In the genomic region with DNA sequence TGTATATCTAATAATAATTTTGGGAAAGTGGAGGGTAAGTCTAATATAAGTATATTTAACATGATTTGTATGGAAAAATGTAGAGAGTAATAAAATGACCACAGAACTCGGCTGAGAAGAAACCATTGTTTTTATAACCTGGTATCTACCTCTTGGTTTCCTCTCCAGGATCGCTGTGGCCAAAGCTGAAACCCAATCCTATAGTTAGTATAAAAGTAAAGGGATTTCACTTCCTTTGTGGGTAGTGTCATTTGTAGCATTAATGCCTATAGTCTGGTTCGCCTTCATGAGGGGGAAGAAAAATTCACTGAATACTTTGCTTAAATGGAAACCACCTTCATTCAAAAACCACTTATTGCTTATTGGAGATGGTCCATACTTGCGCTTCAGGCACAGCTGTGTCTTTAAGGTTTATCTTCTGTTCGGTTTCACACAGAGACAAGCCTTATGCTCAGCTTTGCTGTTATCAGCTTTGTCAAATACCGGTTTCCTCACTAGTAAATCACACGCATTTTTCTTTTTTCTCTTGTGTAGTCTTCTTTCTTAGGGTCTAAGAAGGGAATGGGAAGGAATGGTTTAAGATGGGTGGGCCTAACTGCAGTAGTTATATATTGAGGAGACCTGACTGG, we compare ENCODE assay signal across 28 cellular contexts. TPM values are rescaled to one million over a fixed set of nuclear protein-coding genes. Genes with fewer than 3 reads are reported as not detected.
DNase-seq lines count a peak whose midpoint lies in the region; ATAC-seq and TF ChIP-seq lines count a peak whose summit lies in the region.
"Had no signal": no experiment of that assay in that cellular context is flagged by ENCODE, and none has a peak within 500 bp of the region (broad histone marks: within the 10 kb centered on the region; RNA-seq: fewer than 3 reads in every experiment).

No MANE protein-coding gene starts in this region.

- H3K79me2 ChIP-seq in GM23338 (replicated peaks; ENCODE audit: insufficient read depth), result peaks cover 9% of the 10 kb centered on the region; the same call in 1 of the 2 replicates

- H3K27ac Mint-ChIP-seq in activated CD4-positive, alpha-beta T cell treated with anti-CD3 and anti-CD28 coated beads, Interleukin-2, amount 10 ng/mL, durations not matched to agents 24 days and 14 days, result no peak overlapping the region
- H3K27ac Mint-ChIP-seq in T-helper 17 cell (peak overlapping the region; percentile 39), GM23338 (no peak overlapping the region)
- H3K27ac Mint-ChIP-seq: activated CD4-positive, alpha-beta T cell treated with anti-CD3 and anti-CD28 coated beads for 36 hours; progenitor cell of endocrine pancreas; stimulated activated memory B cell treated with anti-CD40 and anti-IgM and Interleukin-4, amounts not matched to agents 10 μg/mL and 1 μg/mL and 100 μg/mL, for 72 hours; T-helper 2 cell treated with Interferon-gamma antibody and Interleukin-4, amounts not matched to agents 5 μg/mL and 100 μg/mL, for 36 hours had no signal

- intact Hi-C loops in activated CD4-positive, alpha-beta T cell treated with anti-CD3 and anti-CD28 coated beads, Interleukin-2, amount 10 ng/mL, durations not matched to agents 24 days and 14 days (cut with micrococcal nuclease), result no loop called here
- intact Hi-C loops in lower lobe of right lung (cut with DNase I), result no loop called here

- no peak for ATAC-seq in T-helper 17 cell
- ATAC-seq in lower lobe of right lung, result no peak
- no peak for ATAC-seq in GM23338
- no peak for ATAC-seq in HG02840 (IDR thresholded peaks at IDR 0.05; ENCODE audit: low FRiP score, unreplicated experiment)
- ATAC-seq: activated CD4-positive, alpha-beta T cell treated with anti-CD3 and anti-CD28 coated beads for 36 hours; activated T-cell treated with anti-CD3 and anti-CD28 coated beads, Interleukin-2, amount 50 U/mL, for 4 hours; heart right ventricle; SK-N-SH treated with all-trans-retinoic acid at 6 μM for 48 hours; stimulated activated memory B cell treated with anti-CD40 and anti-IgM and Interleukin-4, amounts not matched to agents 10 μg/mL and 1 μg/mL and 100 μg/mL, for 72 hours had no signal

- H3F3A ChIP-seq in GM23338 (replicated peaks; ENCODE audit: low read depth), result no peaks in the 10 kb centered on the region

- H3K27me3 Mint-ChIP-seq in activated CD4-positive, alpha-beta T cell treated with anti-CD3 and anti-CD28 coated beads, Interleukin-2, amount 10 ng/mL, durations not matched to agents 24 days and 14 days, result no peaks in the 10 kb centered on the region
- H3K27me3 Mint-ChIP-seq in T-helper 17 cell, result no peaks in the 10 kb centered on the region
- no peaks in the 10 kb centered on the region for H3K27me3 Mint-ChIP-seq in GM23338 (ENCODE audit: insufficient read depth, low read depth, poor library complexity)
- H3K27me3 Mint-ChIP-seq: activated CD4-positive, alpha-beta T cell treated with anti-CD3 and anti-CD28 coated beads for 36 hours; progenitor cell of endocrine pancreas; stimulated activated memory B cell treated with anti-CD40 and anti-IgM and Interleukin-4, amounts not matched to agents 10 μg/mL and 1 μg/mL and 100 μg/mL, for 72 hours had no signal

- H3K36me3 ChIP-seq in lower lobe of right lung (peaks cover 45% of the 10 kb centered on the region), GM23338 (ENCODE audit: insufficient read depth) (0 out of 2 replicates have a peak, but pooled peaks cover 3% of the 10 kb centered on the region)
- H3K36me3 ChIP-seq: colonic mucosa had no signal

- no peak overlapping the region for H2AFZ ChIP-seq in GM23338

- peaks cover 13% of the 10 kb centered on the region for H4K20me1 ChIP-seq in GM23338 (replicated peaks; ENCODE audit: insufficient read depth)

- H3K27me3 ChIP-seq in lower lobe of right lung (ENCODE audit: low read depth) (no peaks in the 10 kb centered on the region), GM23338 (ENCODE audit: insufficient read depth) (no peaks in the 10 kb centered on the region)
- H3K27me3 ChIP-seq: colonic mucosa, heart right ventricle, sigmoid colon had no signal

- H3K27ac ChIP-seq in lower lobe of right lung (no peak overlapping the region), GM23338 (ENCODE audit: low read depth) (no peak overlapping the region)
- H3K27ac ChIP-seq: 22Rv1 had no signal

- no peaks in the 10 kb centered on the region for H3K9me3 ChIP-seq in T-helper 17 cell (ENCODE audit: control insufficient read depth, low read length, poor library complexity, severe bottlenecking)
- H3K9me3 ChIP-seq in lower lobe of right lung, result no peaks in the 10 kb centered on the region
- H3K9me3 ChIP-seq: colonic mucosa, heart right ventricle, sigmoid colon had no signal

- TF ChIP-seq CTCF in lower lobe of right lung (IDR thresholded peaks at IDR 0.05) (no peak), GM23338 (conservative IDR thresholded peaks at IDR 0.05; ENCODE audit: low read depth in 2 of 2) (no peak)

- peaks cover 72% of the 10 kb centered on the region for H3K4me1 ChIP-seq in lower lobe of right lung
- no peaks in the 10 kb centered on the region for H3K4me1 ChIP-seq in GM23338 (ENCODE audit: insufficient read depth)

- H3K9me2 ChIP-seq in GM23338 (ENCODE audit: insufficient read depth), result no peaks in the 10 kb centered on the region

- H3K36me3 Mint-ChIP-seq in activated CD4-positive, alpha-beta T cell treated with anti-CD3 and anti-CD28 coated beads, Interleukin-2, amount 10 ng/mL, durations not matched to agents 24 days and 14 days (ENCODE audit: low read depth), result peaks cover 39% of the 10 kb centered on the region
- peaks cover 13% of the 10 kb centered on the region for H3K36me3 Mint-ChIP-seq in T-helper 17 cell (ENCODE audit: low read depth)
- H3K36me3 Mint-ChIP-seq in GM23338 (ENCODE audit: low read depth), result peaks cover 2% of the 10 kb centered on the region; the same call in 1 of the 3 replicates

- DNase-seq in activated CD4-positive, alpha-beta T cell treated with anti-CD3 and anti-CD28 coated beads, Interleukin-2, amount 10 ng/mL, durations not matched to agents 24 days and 14 days, result peak; percentile 42
- DNase-seq in activated CD4-positive, alpha-beta T cell treated with anti-CD3 and anti-CD28 coated beads, Interleukin-2, amount 50 U/mL, for 4 hours, result no peak
- peak; percentile 24 for DNase-seq in Daoy (ENCODE audit: low read depth)
- DNase-seq in T-helper 17 cell, result no peak
- DNase-seq in lower lobe of right lung, result no peak
- no peak for DNase-seq in AML-193 (lab: John Stamatoyannopoulos, UW)
- no peak for DNase-seq in GM23338 (ENCODE audit: low spot score)
- DNase-seq: activated CD4-positive, alpha-beta T cell treated with anti-CD3 and anti-CD28 coated beads for 36 hours; activated T-cell treated with anti-CD3 and anti-CD28 coated beads, Interleukin-2, amount 50 U/mL, for 4 hours; amniotic stem cell; CD8-positive, alpha-beta memory T cell; colonic mucosa; DMS153; effector memory CD4-positive, alpha-beta T cell; heart right ventricle; KG1; NCI-H1436 treated with DMSO at 0.1 percent for 48 hours; NCI-H2107; NCI-H446; NCI-H82; sigmoid colon; stimulated activated CD4-positive, alpha-beta T cell treated with anti-CD3 and anti-CD28 coated beads, Interleukin-4, amount 100 ng/mL, for 24 hours had no signal

- H3K4me3 Mint-ChIP-seq in activated CD4-positive, alpha-beta T cell treated with anti-CD3 and anti-CD28 coated beads, Interleukin-2, amount 10 ng/mL, durations not matched to agents 24 days and 14 days, result no peak overlapping the region
- H3K4me3 Mint-ChIP-seq in T-helper 17 cell (no peak overlapping the region), GM23338 (no peak overlapping the region)
- H3K4me3 Mint-ChIP-seq: activated CD4-positive, alpha-beta T cell treated with anti-CD3 and anti-CD28 coated beads for 36 hours; activated T-cell treated with anti-CD3 and anti-CD28 coated beads, Interleukin-2, amount 50 U/mL, for 4 hours; stimulated activated memory B cell treated with anti-CD40 and anti-IgM and Interleukin-4, amounts not matched to agents 10 μg/mL and 1 μg/mL and 100 μg/mL, for 72 hours; T-helper 2 cell treated with Interferon-gamma antibody and Interleukin-4, amounts not matched to agents 5 μg/mL and 100 μg/mL, for 36 hours had no signal

- H3K4me2 ChIP-seq in GM23338, result no peak overlapping the region

- peak overlapping the region; percentile 2 for H3K4me3 ChIP-seq in lower lobe of right lung
- no peak overlapping the region for H3K4me3 ChIP-seq in GM23338
- H3K4me3 ChIP-seq: colonic mucosa, heart right ventricle, sigmoid colon had no signal

- no peaks in the 10 kb centered on the region for H3K9me3 Mint-ChIP-seq in activated CD4-positive, alpha-beta T cell treated with anti-CD3 and anti-CD28 coated beads, Interleukin-2, amount 10 ng/mL, durations not matched to agents 24 days and 14 days
- H3K9me3 Mint-ChIP-seq in GM23338, result no peaks in the 10 kb centered on the region
- H3K9me3 Mint-ChIP-seq: activated T-cell treated with anti-CD3 and anti-CD28 coated beads, Interleukin-2, amount 50 U/mL, for 4 hours; CD8-positive, alpha-beta memory T cell; stimulated activated memory B cell treated with anti-CD40 and anti-IgM and Interleukin-4, amounts not matched to agents 10 μg/mL and 1 μg/mL and 100 μg/mL, for 72 hours; T-helper 2 cell treated with Interferon-gamma antibody and Interleukin-4, amounts not matched to agents 5 μg/mL and 100 μg/mL, for 36 hours had no signal

- peaks cover 45% of the 10 kb centered on the region for H3K4me1 Mint-ChIP-seq in activated CD4-positive, alpha-beta T cell treated with anti-CD3 and anti-CD28 coated beads, Interleukin-2, amount 10 ng/mL, durations not matched to agents 24 days and 14 days
- H3K4me1 Mint-ChIP-seq in T-helper 17 cell, result peaks cover 65% of the 10 kb centered on the region
- H3K4me1 Mint-ChIP-seq in GM23338, result peaks cover 9% of the 10 kb centered on the region

RNA-seq across cellular contexts. Expression of a gene that starts 12.1 kb away (rescaled TPM):
- total RNA-seq in activated CD4-positive, alpha-beta T cell treated with anti-CD3 and anti-CD28 coated beads, Interleukin-2, amount 10 ng/mL, durations not matched to agents 24 days and 14 days, result 35.2 and 38.6 TPM in 2 replicates
- total RNA-seq in Daoy (2014; rRNA removed; shearing (Covaris generic)), result 8.2 and 13.8 TPM in 2 replicates
- total RNA-seq in T-helper 17 cell (100 to 1,000 TPM; 212 to 306 TPM), lower lobe of right lung (122 TPM)
- total RNA-seq in GM23338 (2014; rRNA removed; shearing (Covaris generic)), result 9.8 and 25.4 TPM in 2 replicates
- polyA plus RNA-seq in GM23338 (2016; fragmentation: Nextera tagmentation; extraction: Ambion mirVana), result 3.4 and 5.9 TPM in 2 replicates

Comparison
In these comparisons a context has a peak if more than half of its experiments do, and no peak if none do; other contexts are left out.
1. DNase-seq: peak in activated CD4-positive, alpha-beta T cell treated with anti-CD3 and anti-CD28 coated beads, Interleukin-2, amount 10 ng/mL, durations not matched to agents 24 days and 14 days (single experiment) and Daoy (single experiment); none in activated CD4-positive, alpha-beta T cell treated with anti-CD3 and anti-CD28 coated beads, Interleukin-2, amount 50 U/mL, for 4 hours (0 of 2), T-helper 17 cell (0 of 3), lower lobe of right lung (single experiment), AML-193 (0 of 2) and GM23338 (single experiment).